ENCODE assay signal across 11 cellular contexts in the genomic region with DNA sequence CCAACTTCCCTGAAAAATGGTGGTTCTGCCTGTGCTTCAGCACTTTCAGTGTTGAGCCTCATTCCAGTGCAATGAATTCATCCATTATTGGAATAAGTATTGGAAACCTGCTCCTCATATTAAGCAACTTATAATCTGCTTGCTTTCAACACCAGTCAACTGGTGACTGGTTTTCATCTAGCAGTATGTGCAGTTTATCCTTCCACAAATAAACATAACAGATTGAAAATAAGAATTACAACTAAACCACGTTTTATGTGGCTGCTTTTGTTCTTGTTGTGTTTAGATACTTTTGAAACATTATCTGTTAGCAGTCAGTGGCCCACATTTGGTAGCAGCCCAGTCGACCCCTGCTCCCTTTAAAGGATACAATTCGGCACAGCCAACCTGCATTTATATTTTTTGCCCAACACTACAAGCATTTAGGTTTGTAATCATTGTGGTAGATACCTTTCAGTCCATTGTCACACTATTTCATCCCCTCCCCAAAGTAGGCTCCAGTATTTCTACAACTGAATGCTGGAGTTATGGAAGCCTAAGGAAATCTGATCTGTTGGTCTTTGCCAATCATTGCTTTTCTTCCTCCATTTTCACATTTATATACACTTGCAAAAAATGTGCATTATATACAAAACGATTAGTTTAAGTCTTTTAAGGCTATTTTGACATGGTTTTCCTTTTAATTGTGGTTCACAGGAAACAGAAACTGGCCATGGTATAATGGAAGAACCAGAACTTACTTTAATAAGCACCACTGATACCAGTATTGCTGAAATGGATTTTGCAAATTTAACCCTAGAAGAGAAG. TPM values are rescaled to one million over a fixed set of nuclear protein-coding genes. Genes with fewer than 3 reads are reported as not detected.
DNase-seq lines count a peak whose midpoint lies in the region; ATAC-seq, FAIRE-seq and TF ChIP-seq lines count a peak whose summit lies in the region.
"Had no signal": no experiment of that assay in that cellular context is flagged by ENCODE, and none has a peak within 500 bp of the region (broad histone marks: within the 10 kb centered on the region; RNA-seq: fewer than 3 reads in every experiment).

No MANE protein-coding gene starts in this region.

- peak overlapping the region; percentile 82 for H3K27ac Mint-ChIP-seq in T-helper 17 cell

- DNase-seq in AG10803 (ENCODE audit: low read depth) (peak; percentile 54), GM12891 (ENCODE audit: insufficient read length, low spot score) (no peak), T-helper 17 cell (no peak), fibroblast of mammary gland (ENCODE audit: low read depth) (peak; percentile 40), SKM-1 (lab: John Stamatoyannopoulos, UW; ENCODE audit: unreplicated experiment) (no peak), D721Med (ENCODE audit: insufficient read length, low spot score) (no peak), prostate gland (ENCODE audit: low spot score) (no peak), COLO668 (lab: John Stamatoyannopoulos, UW; ENCODE audit: unreplicated experiment) (no peak)
- DNase-seq: NCI-H1092 treated with DMSO at 0.1 percent for 48 hours, ovary had no signal

- H3K4me3 Mint-ChIP-seq in T-helper 17 cell = no peak overlapping the region

- H3K9me3 ChIP-seq in T-helper 17 cell (ENCODE audit: control insufficient read depth, low read length, poor library complexity, severe bottlenecking) (no peaks in the 10 kb centered on the region), prostate gland (no peaks in the 10 kb centered on the region)
- H3K9me3 ChIP-seq: ovary had no signal

- no peaks in the 10 kb centered on the region for H3K36me3 Mint-ChIP-seq in T-helper 17 cell (ENCODE audit: low read depth)

- no peak overlapping the region for H3K27ac ChIP-seq in prostate gland
- H3K27ac ChIP-seq: ovary had no signal

- no peaks in the 10 kb centered on the region for H3K27me3 ChIP-seq in prostate gland (replicated peaks; ENCODE audit: insufficient read depth)
- H3K27me3 ChIP-seq: ovary had no signal

- WGBS in prostate gland = 54% methylated on average over 4 of the region's 4 CpGs

- H3K27me3 Mint-ChIP-seq in T-helper 17 cell = no peaks in the 10 kb centered on the region

- intact Hi-C loops in prostate gland (cut with DNase I) = no loop called here

- H3K4me3 ChIP-seq in AG10803 (ENCODE audit: low read length) (no peak overlapping the region), fibroblast of mammary gland (ENCODE audit: control insufficient read depth, low read depth, low read length) (no peak overlapping the region), prostate gland (no peak overlapping the region)
- H3K4me3 ChIP-seq: ovary had no signal

- TF ChIP-seq CTCF in AG10803 (conservative IDR thresholded peaks at IDR 0.05; ENCODE audit: low read length) (no peak), fibroblast of mammary gland (conservative IDR thresholded peaks at IDR 0.05; ENCODE audit: control insufficient read depth, insufficient read depth, low read depth, low read length) (no peak), D721Med (IDR thresholded peaks at IDR 0.05; ENCODE audit: insufficient read depth, missing control alignments) (no peak), prostate gland (IDR thresholded peaks at IDR 0.05) (no peak)

- TF ChIP-seq POLR2A in GM12891 (IDR thresholded peaks at IDR 0.05; ENCODE audit: low read depth, low read length) (peak; percentile 50; the same call in 1 of the 2 replicates), prostate gland (IDR thresholded peaks at IDR 0.05) (no peak)

- no peaks in the 10 kb centered on the region for H3K4me1 ChIP-seq in prostate gland (replicated peaks)

- FAIRE-seq in GM12891 (lab: Jason Lieb, UNC) = no peak
- no peak for FAIRE-seq in D721Med (lab: Jason Lieb, UNC)
- FAIRE-seq: islet of Langerhans had no signal

- peaks cover 4% of the 10 kb centered on the region for H3K4me1 Mint-ChIP-seq in T-helper 17 cell

- H3K36me3 ChIP-seq in prostate gland = peaks cover 3 to 5% of the 10 kb centered on the region in 2 donors
- H3K36me3 ChIP-seq: ovary had no signal

- no peak for ATAC-seq in T-helper 17 cell

TF ChIP-seq in GM12891, 5 proteins besides CTCF, POLR2A, EP300 and RAD21:
- TF ChIP-seq PAX5 (IDR thresholded peaks at IDR 0.05; ENCODE audit: insufficient read depth, low read length, severe bottlenecking) = no peak
- TF ChIP-seq TAF1 (IDR thresholded peaks at IDR 0.05; ENCODE audit: low read depth, low read length) = no peak
- no peak for TF ChIP-seq SPI1 (IDR thresholded peaks at IDR 0.05; ENCODE audit: low read depth, low read length)
- no peak; the same call in 1 of the 2 replicates for TF ChIP-seq POLR2AphosphoS5 (IDR thresholded peaks at IDR 0.05; ENCODE audit: low read depth, low read length)
- TF ChIP-seq POU2F2 (IDR thresholded peaks at IDR 0.05; ENCODE audit: low read depth, low read length) = no peak

RNA-seq across cellular contexts. Expression of a gene that starts 13.1 kb away (rescaled TPM):
- 108 TPM for polyA plus RNA-seq in GM12891 (2012; ENCODE audit: low read depth, missing spikeins)
- total RNA-seq in T-helper 17 cell (100 to 1,000 TPM; 129 to 143 TPM), prostate gland (10 to 100 TPM; 39.3 to 53.0 TPM)

RNA-seq across cellular contexts. Expression of a gene that starts 13.3 kb away (rescaled TPM):
- 14.0 TPM for polyA plus RNA-seq in GM12891 (2012; ENCODE audit: low read depth, missing spikeins)
- total RNA-seq in T-helper 17 cell (10 to 100 TPM; 12.1 to 13.9 TPM), prostate gland (10 to 100 TPM; 43.8 to 72.8 TPM)

RNA-seq across cellular contexts. Expression of a gene that starts 55.9 kb away (rescaled TPM):
- polyA plus RNA-seq in GM12891 (2012; ENCODE audit: low read depth, missing spikeins) = 10.4 TPM
- 10 to 100 TPM; 58.5 to 61.8 TPM for total RNA-seq in T-helper 17 cell
- total RNA-seq in prostate gland = 10 to 100 TPM; 22.4 to 31.4 TPM

Comparison
In these comparisons a context has a peak if more than half of its experiments do, and no peak if none do; other contexts are left out.
1. DNase-seq: peak in AG10803 (single experiment) and fibroblast of mammary gland (single experiment); none in GM12891 (single experiment), T-helper 17 cell (0 of 3), SKM-1 (single experiment), D721Med (single experiment), prostate gland (single experiment) and COLO668 (single experiment).